In the genomic region with DNA sequence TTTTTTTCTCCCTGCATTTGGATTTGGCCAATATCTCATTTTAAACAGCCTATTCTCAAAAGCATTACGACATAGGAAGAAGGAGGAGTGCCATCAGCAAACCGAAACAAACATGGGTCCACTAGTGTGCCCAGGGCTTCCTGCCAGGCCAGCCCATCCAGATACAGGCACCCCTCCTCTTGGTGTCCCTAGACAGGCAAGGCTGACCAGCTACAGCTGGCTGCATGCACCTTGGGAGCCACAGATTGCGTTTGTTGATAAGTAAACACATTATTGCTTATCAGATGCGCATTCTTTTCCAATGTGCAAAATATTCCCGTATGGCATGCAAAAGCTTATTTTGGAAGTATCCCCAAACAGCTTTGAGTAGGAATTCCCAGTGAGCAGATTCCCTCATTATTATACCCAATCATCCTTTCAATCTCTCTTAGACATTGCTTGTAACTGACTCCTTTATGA, we compare ENCODE assay signal across 10 cellular contexts.
DNase-seq lines count a peak whose midpoint lies in the region; ATAC-seq and TF ChIP-seq lines count a peak whose summit lies in the region.
"Had no signal": no experiment of that assay in that cellular context is flagged by ENCODE, and none has a peak within 500 bp of the region (broad histone marks: within the 10 kb centered on the region; RNA-seq: fewer than 3 reads in every experiment).

No MANE protein-coding gene starts in this region.

- H3K27ac ChIP-seq in heart left ventricle (peak overlapping the region in 8 of 12 donors; percentile 22 to 73 (median 48)), gastrocnemius medialis (no peak overlapping the region)

- in situ Hi-C loops in gastrocnemius medialis (cut with MboI; ENCODE audit: low sequenced_read_pairs in 4 of 4): no loop called here

- ATAC-seq in heart left ventricle (peak in 3 of 4 donors; percentile 60 to 78 (median 75)), gastrocnemius medialis (peak; percentile 37 to 46), GM18909 (IDR thresholded peaks at IDR 0.05; ENCODE audit: poor library complexity, unreplicated experiment) (no peak), HG03196 (IDR thresholded peaks at IDR 0.05; ENCODE audit: unreplicated experiment) (no peak), HG03521 (IDR thresholded peaks at IDR 0.05; ENCODE audit: unreplicated experiment) (no peak)
- ATAC-seq: T-helper 17 cell had no signal

- H3K36me3 ChIP-seq in heart left ventricle: no peaks in the 10 kb centered on the region
- no peaks in the 10 kb centered on the region for H3K36me3 ChIP-seq in gastrocnemius medialis

- H3K27me3 ChIP-seq in heart left ventricle: no peaks in the 10 kb centered on the region
- no peaks in the 10 kb centered on the region for H3K27me3 ChIP-seq in gastrocnemius medialis

- TF ChIP-seq POLR2A in heart left ventricle (IDR thresholded peaks at IDR 0.05) (no peak), gastrocnemius medialis (IDR thresholded peaks at IDR 0.05) (no peak)

- intact Hi-C loops in heart left ventricle (cut with DNase I) (loop anchor here in 1 of 10 donors (5.0 kb wide), 1 partner anchor 55 kb away; no protein-coding TSS in a partner anchor), gastrocnemius medialis (cut with DNase I; ENCODE audit: low total_unique reads) (no loop called here)

- peak overlapping the region in 10 of 12 donors; percentile 3 to 43 (median 20) for H3K4me3 ChIP-seq in heart left ventricle
- H3K4me3 ChIP-seq in gastrocnemius medialis: peak overlapping the region; percentile 8 to 43 (median 32)

- H3K9me3 ChIP-seq in heart left ventricle: no peaks in the 10 kb centered on the region
- no peaks in the 10 kb centered on the region for H3K9me3 ChIP-seq in gastrocnemius medialis

- TF ChIP-seq CTCF in heart left ventricle (IDR thresholded peaks at IDR 0.05): no peak
- no peak for TF ChIP-seq CTCF in gastrocnemius medialis (IDR thresholded peaks at IDR 0.05 in 4 of 5, conservative IDR thresholded peaks at IDR 0.05 in 1 of 5)

- DNase-seq in ELF-1 (ENCODE audit: low read depth, low spot score) (peak; percentile 24), SK-N-DZ (ENCODE audit: low spot score) (peak; percentile 56), heart left ventricle (peak; percentile 35 to 74 (median 43)), gastrocnemius medialis (peak in 1 of 2 donors; percentile 24), NCI-H1417 (lab: John Stamatoyannopoulos, UW) (no peak)
- DNase-seq: immature natural killer cell, T-helper 17 cell had no signal

- 52 to 65% (median 57%) methylated on average over 5 of the region's 5 CpGs for WGBS in heart left ventricle, 4 donors

- H3K4me1 ChIP-seq in heart left ventricle (peaks cover 0 to 42% (median 19%) of the 10 kb centered on the region in 12 donors), gastrocnemius medialis (peaks cover 4 to 13% of the 10 kb centered on the region in 2 donors)

Comparison
In these comparisons a context has a peak if more than half of its experiments do, and no peak if none do; other contexts are left out.
1. DNase-seq: peak in ELF-1 (single experiment), SK-N-DZ (single experiment) and heart left ventricle (5 of 5); none in NCI-H1417 (0 of 3).
2. ATAC-seq: peak in heart left ventricle (3 of 4) and gastrocnemius medialis (2 of 2); none in GM18909 (single experiment), HG03196 (single experiment) and HG03521 (single experiment).
3. H3K27ac ChIP-seq: peak in heart left ventricle (8 of 12); none in gastrocnemius medialis (0 of 4).